Comparison of ENCODE assay signal across 12 cellular contexts in the genomic region with DNA sequence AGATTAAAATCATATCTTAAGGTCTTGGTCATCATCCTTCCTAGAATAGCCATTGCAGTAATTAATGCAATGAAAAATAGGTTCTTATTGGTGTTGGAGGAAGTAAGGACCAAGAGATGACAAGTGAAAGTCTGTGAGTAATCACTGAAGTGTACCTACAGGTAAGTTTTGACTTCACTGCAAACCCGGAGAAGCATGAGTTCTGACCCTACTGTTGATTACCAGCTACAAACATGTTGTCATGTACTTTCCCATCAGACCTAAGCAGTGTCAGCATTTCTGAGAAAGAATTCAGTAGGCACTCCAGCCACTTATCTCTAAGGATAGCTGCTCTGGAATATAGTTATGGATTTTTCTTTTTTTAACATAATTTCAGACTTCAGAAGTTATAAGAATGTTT.
"Had no signal": no experiment of that assay in that cellular context is flagged by ENCODE, and none has a peak within 500 bp of the region (broad histone marks: within the 10 kb centered on the region; RNA-seq: fewer than 3 reads in every experiment).

No MANE protein-coding gene starts in this region.

- H3K4me1 ChIP-seq: ascending aorta, testis had no signal

- FAIRE-seq: bronchial epithelial cell had no signal

- DNase-seq: activated gamma-delta T cell treated with Interleukin-2 at 50 U/mL for 16 hours; activated T-cell treated with anti-CD3 and anti-CD28 coated beads, Interleukin-2, amount 50 U/mL, for 1 hour; endodermal cell; hippocampal formation; left ventricle myocardium superior; mesendoderm; occipital lobe; stimulated activated CD4-positive, alpha-beta T cell treated with anti-CD3 and anti-CD28 coated beads, Interleukin-2, amount 100 ng/mL, for 24 hours; testis had no signal

- ATAC-seq: left ventricle myocardium superior, sciatic nerve had no signal

- H3K27ac ChIP-seq: ascending aorta, testis had no signal

- H3K27me3 ChIP-seq: ascending aorta, testis had no signal

- H3K9me3 ChIP-seq: ascending aorta, testis had no signal

- H3K4me3 ChIP-seq: ascending aorta, testis had no signal

- H3K36me3 ChIP-seq: ascending aorta had no signal
